ENCODE assay signal across 2 cellular contexts in genomic region chr2:188284251-188284650, GRCh38. TPM values are rescaled to one million over a fixed set of nuclear protein-coding genes. Genes with fewer than 3 reads are reported as not detected.
"Had no signal": no experiment of that assay in that cellular context is flagged by ENCODE, and none has a peak within 500 bp of the region (broad histone marks: within the 10 kb centered on the region; RNA-seq: fewer than 3 reads in every experiment).

No MANE protein-coding gene starts in this region.

RNA-seq across cellular contexts. Expression of gene GULP1, which starts 7.4 kb away (rescaled TPM):
- total RNA-seq: HepG2 had no signal
- polyA plus RNA-seq: IgD-negative memory B cell had no signal
